ENCODE assay signal across 10 cellular contexts in genomic region chr4:120870279-120870673, GRCh38. TPM values are rescaled to one million over a fixed set of nuclear protein-coding genes. Genes with fewer than 3 reads are reported as not detected.
DNase-seq lines count a peak whose midpoint lies in the region; ATAC-seq and TF ChIP-seq lines count a peak whose summit lies in the region.
"Had no signal": no experiment of that assay in that cellular context is flagged by ENCODE, and none has a peak within 500 bp of the region (broad histone marks: within the 10 kb centered on the region; RNA-seq: fewer than 3 reads in every experiment).

No MANE protein-coding gene starts in this region.

- no peak for ATAC-seq in right cardiac atrium
- no peak for ATAC-seq in HG03045 (IDR thresholded peaks at IDR 0.05; ENCODE audit: unreplicated experiment)

- no peaks in the 10 kb centered on the region for H3K9me3 ChIP-seq in OCI-LY3 (ENCODE audit: insufficient read depth, low read length)
- no peaks in the 10 kb centered on the region for H3K9me3 ChIP-seq in iPS DF 6.9 (ENCODE audit: control insufficient read depth, insufficient read depth, low read length)
- no peaks in the 10 kb centered on the region for H3K9me3 ChIP-seq in right cardiac atrium (ENCODE audit: control insufficient read depth, low read length)
- H3K9me3 ChIP-seq in vagina = no peaks in the 10 kb centered on the region

- H3K79me2 ChIP-seq in OCI-LY3 (ENCODE audit: low read length) = no peaks in the 10 kb centered on the region

- no peaks in the 10 kb centered on the region for H3K36me3 ChIP-seq in OCI-LY3 (replicated peaks; ENCODE audit: low read depth, low read length)
- H3K36me3 ChIP-seq in iPS DF 6.9 (ENCODE audit: control insufficient read depth, insufficient read depth, low read length) = no peaks in the 10 kb centered on the region
- no peaks in the 10 kb centered on the region for H3K36me3 ChIP-seq in vagina

- WGBS in iPS DF 6.9 (ENCODE audit: insufficient coverage, insufficient read length) = no CpG with 5 or more reads among the region's 3 CpGs
- 87% methylated on average over 3 of the region's 3 CpGs for WGBS in right cardiac atrium

- no peaks in the 10 kb centered on the region for H3K27me3 ChIP-seq in OCI-LY3 (ENCODE audit: low read depth, low read length)
- H3K27me3 ChIP-seq in iPS DF 6.9 (ENCODE audit: control insufficient read depth, insufficient read depth, low read length) = no peaks in the 10 kb centered on the region
- no peaks in the 10 kb centered on the region for H3K27me3 ChIP-seq in right cardiac atrium (ENCODE audit: control insufficient read depth, insufficient read depth)
- H3K27me3 ChIP-seq in vagina = no peaks in the 10 kb centered on the region

- TF ChIP-seq CTCF in GM13977 (IDR thresholded peaks at IDR 0.05; ENCODE audit: extremely low read depth, insufficient read depth, missing control alignments) (peak; percentile 20), OCI-LY3 (IDR thresholded peaks at IDR 0.05; ENCODE audit: low read depth, low read length) (peak; percentile 59), vagina (IDR thresholded peaks at IDR 0.05) (no peak)

- H3K27ac ChIP-seq in OCI-LY3 (ENCODE audit: low read length) (no peak overlapping the region), iPS DF 6.9 (ENCODE audit: low read length) (no peak overlapping the region), right cardiac atrium (ENCODE audit: low read length) (no peak overlapping the region), vagina (no peak overlapping the region)

- no peaks in the 10 kb centered on the region for H4K20me1 ChIP-seq in OCI-LY3 (ENCODE audit: insufficient read depth, low read length)

- DNase-seq in D341Med (ENCODE audit: low spot score) (peak; percentile 29), GM13977 (ENCODE audit: low spot score) (no peak), iPS DF 6.9 (ENCODE audit: low read depth, low spot score) (peak; percentile 22), right cardiac atrium (no peak), superior temporal gyrus (ENCODE audit: extremely low spot score) (no peak), vagina (ENCODE audit: extremely low spot score in 2 of 2) (no peak)
- DNase-seq: NCI-H1048, T1000 had no signal

- no peak for TF ChIP-seq POLR2A in vagina (IDR thresholded peaks at IDR 0.05)

- in situ Hi-C loops in GM13977 (cut with MboI; ENCODE audit: low pct_unique_long_range_greater_than_20kb, low sequenced_read_pairs, unreplicated experiment) = no loop called here

- H3K9ac ChIP-seq in OCI-LY3 (ENCODE audit: low read length) = no peak overlapping the region

- intact Hi-C loops in right cardiac atrium (cut with DNase I) (no loop called here), vagina (cut with DNase I) (no loop called here)

- peaks cover 7% of the 10 kb centered on the region; the same call in 1 of the 2 replicates for H3K4me1 ChIP-seq in OCI-LY3 (ENCODE audit: low read length)
- H3K4me1 ChIP-seq in iPS DF 6.9 (ENCODE audit: control insufficient read depth, insufficient read depth, low read length) = peaks cover 7% of the 10 kb centered on the region
- no peaks in the 10 kb centered on the region for H3K4me1 ChIP-seq in right cardiac atrium (ENCODE audit: control insufficient read depth, insufficient read depth, low read length)
- peaks cover 8% of the 10 kb centered on the region for H3K4me1 ChIP-seq in vagina

- peak overlapping the region; percentile 38 for H3K4me2 ChIP-seq in OCI-LY3 (ENCODE audit: low read length)

- peak overlapping the region; percentile 52 for H2AFZ ChIP-seq in OCI-LY3 (ENCODE audit: low read depth, low read length)

- no peak overlapping the region for H3K4me3 ChIP-seq in OCI-LY3 (ENCODE audit: low read length)
- H3K4me3 ChIP-seq in iPS DF 6.9 (ENCODE audit: low read length) = no peak overlapping the region
- no peak overlapping the region for H3K4me3 ChIP-seq in right cardiac atrium (ENCODE audit: low read length)
- no peak overlapping the region for H3K4me3 ChIP-seq in vagina

RNA-seq across cellular contexts. Expression of gene PRDM5, which starts 52.2 kb away (rescaled TPM):
- total RNA-seq in right cardiac atrium = 10 to 100 TPM; 14.3 to 20.3 (median 17.6) TPM
- 2.4 TPM for polyA plus RNA-seq in right cardiac atrium
- total RNA-seq in vagina = 15.2 TPM

Comparison
In these comparisons a context has a peak if more than half of its experiments do, and no peak if none do; other contexts are left out.
1. DNase-seq: peak in D341Med (single experiment) and iPS DF 6.9 (single experiment); none in GM13977 (single experiment), right cardiac atrium (0 of 3), superior temporal gyrus (single experiment) and vagina (0 of 2).
2. CTCF ChIP-seq: peak in GM13977 (single experiment) and OCI-LY3 (single experiment); none in vagina (0 of 3).